13 cellular contexts compared by ENCODE assay signal in the genomic region with DNA sequence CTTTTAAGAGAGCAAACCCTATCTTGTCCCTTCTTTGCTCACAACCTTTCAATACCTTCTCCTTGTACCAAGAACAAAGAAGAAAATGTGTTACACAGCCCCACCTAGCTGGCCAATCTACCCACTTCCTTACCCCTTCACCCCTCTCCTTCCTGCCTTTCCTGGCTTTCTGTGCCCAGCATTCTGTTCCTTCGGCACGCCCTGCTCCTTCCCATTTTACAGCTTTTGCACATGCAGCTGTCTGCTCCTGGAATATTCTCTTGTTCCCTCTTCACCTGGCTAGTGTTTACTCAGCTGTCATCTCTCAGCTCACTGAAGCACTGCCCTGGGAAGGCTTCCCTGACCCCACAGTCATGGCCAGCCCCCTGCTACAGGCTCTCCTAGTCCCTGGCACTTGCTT. TPM values are rescaled to one million over a fixed set of nuclear protein-coding genes. Genes with fewer than 3 reads are reported as not detected.
A peak's percentile ranks its signal among the peaks of the same experiment; 100 is the strongest.
DNase-seq lines count a peak whose midpoint lies in the region; ATAC-seq lines count a peak whose summit lies in the region.
"Had no signal": no experiment of that assay in that cellular context is flagged by ENCODE, and none has a peak within 500 bp of the region (broad histone marks: within the 10 kb centered on the region; RNA-seq: fewer than 3 reads in every experiment).

No MANE protein-coding gene starts in this region.

- H2AFZ ChIP-seq in Karpas-422 (ENCODE audit: low read length) = no peak overlapping the region

- no peak overlapping the region for H3K9ac ChIP-seq in Karpas-422 (ENCODE audit: low read length)

- no peaks in the 10 kb centered on the region for H3K9me3 ChIP-seq in Karpas-422 (ENCODE audit: low read length)
- H3K9me3 ChIP-seq: SJSA1, upper lobe of right lung had no signal

- no peak overlapping the region for H3K4me2 ChIP-seq in Karpas-422 (ENCODE audit: low read depth, low read length, poor library complexity, severe bottlenecking)

- H3K36me3 Mint-ChIP-seq in activated T-cell treated with anti-CD3 and anti-CD28 coated beads, Interleukin-2, amount 50 U/mL, for 72 hours (ENCODE audit: insufficient read depth in 2 of 2) = no peaks in the 10 kb centered on the region
- H3K36me3 Mint-ChIP-seq: activated naive CD4-positive, alpha-beta T cell treated with anti-CD3 and anti-CD28 coated beads, Interleukin-2, amount 10 ng/mL, durations not matched to agents 7 days and 5 days had no signal

- H3K4me1 ChIP-seq in Karpas-422 (ENCODE audit: low read length) = peaks cover 37% of the 10 kb centered on the region
- H3K4me1 ChIP-seq: SJSA1, upper lobe of right lung had no signal

- no peak overlapping the region for H3K27ac ChIP-seq in Karpas-422 (ENCODE audit: low read length)
- H3K27ac ChIP-seq: SJSA1, upper lobe of right lung had no signal

- no peak overlapping the region for H3K4me3 ChIP-seq in Karpas-422 (ENCODE audit: low read length)
- H3K4me3 ChIP-seq: SJSA1, upper lobe of right lung had no signal

- peaks cover 24% of the 10 kb centered on the region for H3K27me3 Mint-ChIP-seq in activated T-cell treated with anti-CD3 and anti-CD28 coated beads, Interleukin-2, amount 50 U/mL, for 72 hours (ENCODE audit: low read depth)

- no peaks in the 10 kb centered on the region for H3K9me3 Mint-ChIP-seq in activated T-cell treated with anti-CD3 and anti-CD28 coated beads, Interleukin-2, amount 50 U/mL, for 72 hours
- H3K9me3 Mint-ChIP-seq: activated naive CD4-positive, alpha-beta T cell treated with anti-CD3 and anti-CD28 coated beads, Interleukin-2, amount 10 ng/mL, durations not matched to agents 7 days and 5 days had no signal

- intact Hi-C loops in left colon (cut with DNase I, micrococcal nuclease) = no loop called here

- no peaks in the 10 kb centered on the region for H4K20me1 ChIP-seq in Karpas-422 (ENCODE audit: insufficient read depth, low read depth, low read length)

- H3K4me1 Mint-ChIP-seq in activated T-cell treated with anti-CD3 and anti-CD28 coated beads, Interleukin-2, amount 50 U/mL, for 72 hours (ENCODE audit: low read depth) = no peaks in the 10 kb centered on the region

- no peak overlapping the region for H3K4me3 Mint-ChIP-seq in activated T-cell treated with anti-CD3 and anti-CD28 coated beads, Interleukin-2, amount 50 U/mL, for 72 hours
- H3K4me3 Mint-ChIP-seq: activated naive CD4-positive, alpha-beta T cell treated with anti-CD3 and anti-CD28 coated beads, Interleukin-2, amount 10 ng/mL, durations not matched to agents 7 days and 5 days had no signal

- no peaks in the 10 kb centered on the region for H3K9me2 ChIP-seq in Karpas-422 (replicated peaks; ENCODE audit: insufficient read depth, low read length)

- H3K27ac Mint-ChIP-seq in activated T-cell treated with anti-CD3 and anti-CD28 coated beads, Interleukin-2, amount 50 U/mL, for 72 hours = no peak overlapping the region
- H3K27ac Mint-ChIP-seq: activated naive CD4-positive, alpha-beta T cell treated with anti-CD3 and anti-CD28 coated beads, Interleukin-2, amount 10 ng/mL, durations not matched to agents 7 days and 5 days had no signal

- DNase-seq in DMS153 (lab: John Stamatoyannopoulos, UW) (peak; percentile 81), NCI-H1417 (lab: John Stamatoyannopoulos, UW) (peak; percentile 80 to 97 (median 82)), NCI-H748 (lab: John Stamatoyannopoulos, UW; ENCODE audit: unreplicated experiment) (peak; percentile 97), left colon (peak in 1 of 2 donors; percentile 44), Karpas-422 (no peak), cerebellar cortex (ENCODE audit: low spot score) (no peak), T-helper 2 cell (no peak)
- DNase-seq in activated T-cell treated with anti-CD3 and anti-CD28 coated beads, Interleukin-2, amount 50 U/mL, for 72 hours = no peak
- DNase-seq: activated naive CD4-positive, alpha-beta T cell treated with anti-CD3 and anti-CD28 coated beads, Interleukin-2, amount 10 ng/mL, durations not matched to agents 7 days and 5 days; MM.1S; stimulated activated CD4-positive, alpha-beta T cell treated with anti-CD3 and anti-CD28 coated beads, Interleukin-2, amount 100 ng/mL, for 48 hours; upper lobe of right lung had no signal

- H3K36me3 ChIP-seq in Karpas-422 (ENCODE audit: insufficient read depth, low read length) = no peaks in the 10 kb centered on the region
- H3K36me3 ChIP-seq: SJSA1, upper lobe of right lung had no signal

- no peaks in the 10 kb centered on the region for H3K27me3 ChIP-seq in Karpas-422 (ENCODE audit: low read length)
- H3K27me3 ChIP-seq: SJSA1, upper lobe of right lung had no signal

- ATAC-seq in left colon = peak; percentile 86
- ATAC-seq in activated T-cell treated with anti-CD3 and anti-CD28 coated beads, Interleukin-2, amount 50 U/mL, for 72 hours (replicated peaks in 1 of 2) = no peak
- ATAC-seq: upper lobe of right lung had no signal

- no peaks in the 10 kb centered on the region for H3K79me2 ChIP-seq in Karpas-422 (ENCODE audit: low read length)

RNA-seq across cellular contexts. Expression of a gene that starts 30.6 kb away (rescaled TPM):
- total RNA-seq in left colon = 10 to 100 TPM; 24.0 to 41.5 TPM
- 10.5 and 16.1 TPM in 2 replicates for total RNA-seq in Karpas-422 (2014; rRNA removed; shearing (Covaris generic); ENCODE audit: low replicate concordance)
- total RNA-seq in activated T-cell treated with anti-CD3 and anti-CD28 coated beads, Interleukin-2, amount 50 U/mL, for 72 hours = 10 to 100 TPM; 17.3 to 20.4 TPM

Comparison
In these comparisons a context has a peak if more than half of its experiments do, and no peak if none do; other contexts are left out.
1. DNase-seq: peak in DMS153 (single experiment), NCI-H1417 (3 of 3) and NCI-H748 (single experiment); none in Karpas-422 (single experiment), cerebellar cortex (single experiment), activated T-cell treated with anti-CD3 and anti-CD28 coated beads, Interleukin-2, amount 50 U/mL, for 72 hours (0 of 2) and T-helper 2 cell (0 of 5).